In the genomic region with DNA sequence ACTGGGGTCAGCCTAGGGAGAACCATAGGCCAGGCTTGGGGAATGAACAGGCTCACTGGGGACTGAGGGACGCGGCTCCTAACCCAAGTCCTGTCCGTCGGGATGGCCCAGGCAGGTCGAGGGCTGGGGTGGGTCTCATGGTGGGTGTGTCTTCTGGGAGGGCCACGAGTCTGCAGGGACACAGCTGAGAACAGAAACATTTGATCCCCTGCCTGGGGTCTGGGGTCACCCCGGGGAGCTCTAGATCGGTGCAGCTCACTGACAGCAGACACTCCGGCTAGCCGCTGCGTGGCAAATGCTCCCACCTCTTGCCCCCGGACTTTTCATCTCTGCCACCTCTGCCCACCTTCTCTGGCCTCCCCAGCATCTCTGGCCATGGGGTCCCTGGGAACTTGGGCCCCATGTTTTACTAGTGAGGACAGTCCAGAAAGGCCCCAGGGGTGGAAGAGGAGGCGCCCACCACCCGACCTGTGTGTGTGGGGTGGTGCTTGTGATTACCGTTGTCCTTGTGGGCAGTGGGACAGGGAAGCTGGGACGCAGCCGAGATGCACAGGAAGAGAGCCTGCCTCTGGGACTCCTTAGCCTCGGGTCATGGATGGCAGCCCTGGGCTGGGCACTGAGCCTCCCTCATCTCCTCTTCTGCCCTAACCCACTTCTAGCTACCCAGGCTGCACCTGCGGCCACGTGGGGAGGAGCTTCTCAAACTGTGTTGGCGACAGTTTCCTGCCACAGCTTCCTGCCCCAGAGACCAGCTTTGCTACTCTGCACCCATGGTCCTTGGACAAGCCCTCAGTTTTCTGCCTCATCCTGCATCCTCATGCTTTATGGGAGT, we compare ENCODE assay signal across 8 cellular contexts.
DNase-seq lines count a peak whose midpoint lies in the region; ATAC-seq lines count a peak whose summit lies in the region.

No MANE protein-coding gene starts in this region.

- peak; percentile 51 for DNase-seq in NAMALWA (ENCODE audit: low spot score)
- DNase-seq in activated gamma-delta T cell (lab: John Stamatoyannopoulos, UW): peak; percentile 43
- peak; percentile 69 to 75 for DNase-seq in stimulated activated CD4-positive, alpha-beta T cell treated with anti-CD3 and anti-CD28 coated beads, Interleukin-2, amount 100 ng/mL, for 24 hours
- DNase-seq in hepatic stellate cell (ENCODE audit: low spot score): no peak
- DNase-seq in NCI-H1436 treated with DMSO at 0.1 percent for 48 hours (lab: John Stamatoyannopoulos, UW): no peak
- DNase-seq in SIG-M5 (lab: John Stamatoyannopoulos, UW): no peak
- DNase-seq in NCI-H2196 (lab: John Stamatoyannopoulos, UW; ENCODE audit: unreplicated experiment): no peak

- ATAC-seq in GM18907 (IDR thresholded peaks at IDR 0.05; ENCODE audit: unreplicated experiment): peak; percentile 74

Comparison
In these comparisons a context has a peak if more than half of its experiments do, and no peak if none do; other contexts are left out.
1. DNase-seq: peak in NAMALWA (single experiment), activated gamma-delta T cell (single experiment) and stimulated activated CD4-positive, alpha-beta T cell treated with anti-CD3 and anti-CD28 coated beads, Interleukin-2, amount 100 ng/mL, for 24 hours (2 of 2); none in hepatic stellate cell (single experiment), NCI-H1436 treated with DMSO at 0.1 percent for 48 hours (single experiment), SIG-M5 (single experiment) and NCI-H2196 (single experiment).